ENCODE assay signal across 1 cellular context in genomic region chr12:53569174-53569557, GRCh38.
TF ChIP-seq lines count a peak whose summit lies in the region.

No MANE protein-coding gene starts in this region.

TF ChIP-seq in A549, 52 proteins besides CTCF, POLR2A, EP300 and RAD21 (continued from another document):
- TF ChIP-seq RARB (CRISPR knock-in tag; IDR thresholded peaks at IDR 0.05) (no peak), JUNB (IDR thresholded peaks at IDR 0.05) (no peak), TFCP2L1 (CRISPR knock-in tag; IDR thresholded peaks at IDR 0.05) (no peak), ESRRA (IDR thresholded peaks at IDR 0.05; ENCODE audit: borderline replicate concordance, low read length) (no peak), HDAC2 (IDR thresholded peaks at IDR 0.05) (no peak)
